Comparison of ENCODE assay signal across 1 cellular context in the genomic region with DNA sequence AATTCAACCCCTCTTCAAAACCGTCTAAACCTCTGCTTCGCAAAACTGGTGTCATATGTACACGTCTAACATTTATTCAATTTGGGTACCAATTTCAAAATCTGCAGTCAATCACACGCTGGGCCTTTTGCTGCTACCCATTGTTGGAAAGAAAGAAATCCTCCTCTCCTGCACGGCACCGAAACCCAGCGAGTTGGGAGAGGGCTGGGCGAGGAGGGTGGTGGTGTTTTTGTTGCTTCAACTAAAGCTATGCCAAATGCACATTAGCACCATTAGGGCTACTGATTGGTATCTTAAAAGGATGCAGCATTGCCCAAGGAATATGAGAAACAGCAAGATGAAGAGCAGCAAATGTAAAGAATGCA.
TF ChIP-seq lines count a peak whose summit lies in the region.

No MANE protein-coding gene starts in this region.

TF ChIP-seq in endothelial cell of umbilical vein, 7 proteins besides CTCF, POLR2A, EP300 and RAD21 (continued from another document):
- no peak for TF ChIP-seq GATA2 (IDR thresholded peaks at IDR 0.05; ENCODE audit: insufficient read depth, insufficient read length, low read depth, low read length)
- TF ChIP-seq, protein P1, sequence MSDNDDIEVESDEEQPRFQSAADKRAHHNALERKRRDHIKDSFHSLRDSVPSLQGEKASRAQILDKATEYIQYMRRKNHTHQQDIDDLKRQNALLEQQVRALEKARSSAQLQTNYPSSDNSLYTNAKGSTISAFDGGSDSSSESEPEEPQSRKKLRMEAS (IDR thresholded peaks at IDR 0.05; ENCODE audit: insufficient read depth, insufficient read length): no peak
TF ChIP-seq in endothelial cell of umbilical vein: peak in this region for 0.
